22 cellular contexts compared by ENCODE assay signal in genomic region chr11:592501-592900, GRCh38. TPM values are rescaled to one million over a fixed set of nuclear protein-coding genes. Genes with fewer than 3 reads are reported as not detected.
A peak's percentile ranks its signal among the peaks of the same experiment; 100 is the strongest.
DNase-seq lines count a peak whose midpoint lies in the region; ATAC-seq, FAIRE-seq and TF ChIP-seq lines count a peak whose summit lies in the region.
"Had no signal": no experiment of that assay in that cellular context is flagged by ENCODE, and none has a peak within 500 bp of the region (broad histone marks: within the 10 kb centered on the region; RNA-seq: fewer than 3 reads in every experiment).

No MANE protein-coding gene starts in this region.

- WGBS in HepG2 (ENCODE audit: low lambda C conversion rate): 99% methylated on average over 22 of the region's 22 CpGs
- 92% methylated on average over 7 of the region's 22 CpGs for WGBS in right lobe of liver (ENCODE audit: insufficient coverage, low coverage, low lambda C conversion rate, missing lambda C conversion rate)

- BruUV-seq in HepG2 (replicated peaks; lab: Mats Ljungman, UMichigan): no TSS peak

- H3K27ac ChIP-seq in HepG2 (ENCODE audit: extremely low read length, insufficient read depth, low read length): no peak overlapping the region
- no peak overlapping the region for H3K27ac ChIP-seq in right lobe of liver
- H3K27ac ChIP-seq: BLaER1 had no signal

- TF ChIP-seq EP300 in HepG2 (IDR thresholded peaks at IDR 0.05; ENCODE audit: low read depth in 2 of 2, low read length in 2 of 2) (no peak), HepG2 (CRISPR knock-in tag; IDR thresholded peaks at IDR 0.05; ENCODE audit: borderline replicate concordance) (no peak)

- H3K27ac Mint-ChIP-seq in nephron progenitor cell: peak overlapping the region; percentile 82
- H3K27ac Mint-ChIP-seq: CD4-positive, alpha-beta T cell had no signal

- no peak for TF ChIP-seq RAD21 in HepG2 (CRISPR knock-in tag; IDR thresholded peaks at IDR 0.05)

- no peaks in the 10 kb centered on the region for H3K9me3 Mint-ChIP-seq in nephron progenitor cell
- H3K9me3 Mint-ChIP-seq: CD4-positive, alpha-beta T cell had no signal

- H3K9ac ChIP-seq in HepG2 (ENCODE audit: insufficient read depth, low read depth, low read length): no peak overlapping the region
- H3K9ac ChIP-seq: BLaER1, SK-N-SH had no signal

- H3K36me3 Mint-ChIP-seq in nephron progenitor cell (ENCODE audit: low read depth): peaks cover 71% of the 10 kb centered on the region

- H3K9me3 ChIP-seq in HepG2 (ENCODE audit: low read length) (no peaks in the 10 kb centered on the region), right lobe of liver (no peaks in the 10 kb centered on the region)
- H3K9me3 ChIP-seq: BLaER1, MG63, SK-N-SH had no signal

- no peak for ATAC-seq in HepG2
- no peak for ATAC-seq in right lobe of liver
- ATAC-seq in HG02623 (IDR thresholded peaks at IDR 0.05; ENCODE audit: unreplicated experiment): no peak
- ATAC-seq: PC-3 had no signal

- H2AFZ ChIP-seq in HepG2 (ENCODE audit: low read length): no peak overlapping the region

- peaks cover 41 to 81% of the 10 kb centered on the region in 2 experiments for H3K36me3 ChIP-seq in HepG2 (replicated peaks in 1 of 2; ENCODE audit: control insufficient read depth in 1 of 2, insufficient read depth in 2 of 2, low read length in 2 of 2)
- peaks cover 0 to 85% (median 33%) of the 10 kb centered on the region in 4 donors for H3K36me3 ChIP-seq in right lobe of liver

- peaks cover 15% of the 10 kb centered on the region; the same call in 1 of the 2 replicates for H4K20me1 ChIP-seq in HepG2 (ENCODE audit: insufficient read depth, low read length)

- no peak overlapping the region for H3K4me2 ChIP-seq in HepG2 (ENCODE audit: low read depth, low read length)
- H3K4me2 ChIP-seq: BLaER1, SK-N-SH had no signal

- in situ Hi-C loops in HepG2 (cut with HindIII; ENCODE audit: extremely low pct_ligation_motif_present, low pct_unique_long_range_greater_than_20kb): no loop called here

- POLR2A ChIA-PET in HepG2 (lab: Yijun Ruan, JAX): no interaction called here

- peaks cover 25% of the 10 kb centered on the region for H3K79me2 ChIP-seq in HepG2 (ENCODE audit: insufficient read depth, low read length)

- no peak for FAIRE-seq in HepG2 (lab: Jason Lieb, UNC)
- FAIRE-seq: A204.1, D721Med, GM18507 had no signal

- H3K4me1 ChIP-seq in HepG2 (ENCODE audit: insufficient read depth, low read length) (peaks cover 26% of the 10 kb centered on the region), right lobe of liver (peaks cover 0 to 12% (median 7%) of the 10 kb centered on the region in 4 donors)
- H3K4me1 ChIP-seq: BLaER1 had no signal

- H3K4me3 Mint-ChIP-seq in nephron progenitor cell: no peak overlapping the region
- H3K4me3 Mint-ChIP-seq: CD4-positive, alpha-beta T cell had no signal

- H3K27me3 Mint-ChIP-seq in nephron progenitor cell (ENCODE audit: low read depth, poor library complexity): no peaks in the 10 kb centered on the region
- H3K27me3 Mint-ChIP-seq: CD4-positive, alpha-beta T cell had no signal

- no peak overlapping the region for H3K4me3 ChIP-seq in HepG2 (replicated peaks in 1 of 3; ENCODE audit: insufficient read depth in 1 of 3, low read depth in 2 of 3, low read length in 3 of 3)
- no peak overlapping the region for H3K4me3 ChIP-seq in right lobe of liver
- H3K4me3 ChIP-seq: BLaER1, MG63 had no signal

- H3K4me1 Mint-ChIP-seq in nephron progenitor cell: no peaks in the 10 kb centered on the region

- intact Hi-C loops in HepG2 (cut with micrococcal nuclease; ENCODE audit: unreplicated experiment) (no loop called here), right lobe of liver (cut with DNase I) (no loop called here)

- H3K27me3 ChIP-seq in HepG2 (ENCODE audit: control insufficient read depth in 1 of 2, insufficient read depth in 2 of 2, low read length in 2 of 2) (no peaks in the 10 kb centered on the region), right lobe of liver (no peaks in the 10 kb centered on the region)
- H3K27me3 ChIP-seq: BLaER1, MG63 had no signal

- TF ChIP-seq POLR2A in HepG2 (IDR thresholded peaks at IDR 0.05; ENCODE audit: insufficient read depth in 1 of 2, low read depth in 2 of 2, low read length in 2 of 2) (no peak), right lobe of liver (IDR thresholded peaks at IDR 0.05) (no peak)

- DNase-seq in HepG2 (ENCODE audit: low spot score) (no peak), right lobe of liver (no peak), nephron progenitor cell (no peak), cortex of kidney (lab: John Stamatoyannopoulos, UW) (no peak)
- DNase-seq: CD4-positive, alpha-beta T cell; IMR-90; KG1; MG63; NCI-H2029; NCI-H446 treated with DMSO at 0.1 percent for 48 hours; NCI-H526; NCI-H82; NK-92 treated with Interleukin-12 subunit alpha and Interleukin-12 subunit beta, amount 100 ng/mL, for 24 hours; PC-3; SK-N-SH had no signal

- TF ChIP-seq CTCF in HepG2 (CRISPR knock-in tag; IDR thresholded peaks at IDR 0.05) (no peak), right lobe of liver (IDR thresholded peaks at IDR 0.05) (no peak), nephron progenitor cell (IDR thresholded peaks at IDR 0.05) (no peak)

- CTCF ChIA-PET in HepG2 (lab: Yijun Ruan, JAX; ENCODE audit: low intra/inter-chr PET ratio, low total read pairs): no interaction called here

RNA-seq across cellular contexts. Expression of gene PHRF1, which starts 16.2 kb away (rescaled TPM):
- total RNA-seq in HepG2 (2016; rRNA removed; fragmentation: Illumina TruSeq; extraction: Trizol): 13.7 and 16.7 TPM in 2 replicates
- total RNA-seq in HepG2 (2016; cell fraction: cytosol; rRNA removed; fragmentation: Illumina TruSeq; extraction: Trizol; ENCODE audit: low read depth): 7.4 and 7.9 TPM in 2 replicates
- total RNA-seq in HepG2 (2016; cell fraction: insoluble cytoplasmic fraction; rRNA removed; fragmentation: Illumina TruSeq; extraction: Trizol): 10.7 and 17.0 TPM in 2 replicates
- 5.1 and 6.1 TPM in 2 replicates for total RNA-seq in HepG2 (2016; cell fraction: membrane; rRNA removed; fragmentation: Illumina TruSeq; extraction: Trizol)
- 10.8 and 14.2 TPM in 2 replicates for total RNA-seq in HepG2 (2016; cell fraction: nucleus; rRNA removed; fragmentation: Illumina TruSeq; extraction: Trizol)
- 8.2 and 11.2 TPM in 2 replicates for polyA plus RNA-seq in HepG2 (2011; rRNA removed)
- polyA plus RNA-seq in HepG2 (2011; cell fraction: cytosol; rRNA removed): 4.8 and 7.0 TPM in 2 replicates
- polyA plus RNA-seq in HepG2 (2011; cell fraction: nucleus; rRNA removed): 30.1 and 30.7 TPM in 2 replicates
- 7.4 and 8.1 TPM in 2 replicates for polyA plus RNA-seq in HepG2 (2012)
- polyA plus RNA-seq in HepG2 (2016; cell fraction: cytosol; fragmentation: Illumina TruSeq; extraction: Trizol; ENCODE audit: low read depth): 1.6 and 1.8 TPM in 2 replicates
- polyA plus RNA-seq in HepG2 (2016; cell fraction: insoluble cytoplasmic fraction; fragmentation: Illumina TruSeq; extraction: Trizol; ENCODE audit: low read depth): 10.7 and 13.7 TPM in 2 replicates
- 2.1 and 2.5 TPM in 2 replicates for polyA plus RNA-seq in HepG2 (2016; cell fraction: membrane; fragmentation: Illumina TruSeq; extraction: Trizol; ENCODE audit: low read depth)
- 25.7 and 27.7 TPM in 2 replicates for polyA plus RNA-seq in HepG2 (2016; cell fraction: nucleus; fragmentation: Illumina TruSeq; extraction: Trizol; ENCODE audit: insufficient read depth, low read depth)
- 13.6 and 18.7 TPM in 2 replicates for polyA minus RNA-seq in HepG2 (2011; rRNA and poly(A)+ RNA removed; ENCODE audit: low replicate concordance)
- polyA minus RNA-seq in HepG2 (2011; cell fraction: cytosol; rRNA and poly(A)+ RNA removed): 7.8 and 7.9 TPM in 2 replicates
- 17.4 and 19.9 TPM in 2 replicates for polyA minus RNA-seq in HepG2 (2011; cell fraction: nucleus; rRNA and poly(A)+ RNA removed)
- 10 to 100 TPM; 15.4 to 21.9 (median 20.3) TPM for total RNA-seq in right lobe of liver

RNA-seq across cellular contexts. Expression of gene IRF7, which starts 23.2 kb away (rescaled TPM):
- total RNA-seq in HepG2 (2016; rRNA removed; fragmentation: Illumina TruSeq; extraction: Trizol): not detected in 2 replicates
- not detected in 2 replicates for total RNA-seq in HepG2 (2016; cell fraction: cytosol; rRNA removed; fragmentation: Illumina TruSeq; extraction: Trizol; ENCODE audit: low read depth)
- not detected in 2 replicates for total RNA-seq in HepG2 (2016; cell fraction: insoluble cytoplasmic fraction; rRNA removed; fragmentation: Illumina TruSeq; extraction: Trizol)
- total RNA-seq in HepG2 (2016; cell fraction: membrane; rRNA removed; fragmentation: Illumina TruSeq; extraction: Trizol): not detected in 2 replicates
- not detected in 2 replicates for total RNA-seq in HepG2 (2016; cell fraction: nucleus; rRNA removed; fragmentation: Illumina TruSeq; extraction: Trizol)
- 0.04 TPM in 1 of 2 replicates, not detected in the other for polyA plus RNA-seq in HepG2 (2011; rRNA removed)
- polyA plus RNA-seq in HepG2 (2011; cell fraction: cytosol; rRNA removed): 0.03 TPM in 1 of 2 replicates, not detected in the other
- 0.47 and 0.69 TPM in 2 replicates for polyA plus RNA-seq in HepG2 (2011; cell fraction: nucleus; rRNA removed)
- polyA plus RNA-seq in HepG2 (2012): 0.42 and 0.91 TPM in 2 replicates
- not detected in 2 replicates for polyA plus RNA-seq in HepG2 (2016; cell fraction: cytosol; fragmentation: Illumina TruSeq; extraction: Trizol; ENCODE audit: low read depth)
- polyA plus RNA-seq in HepG2 (2016; cell fraction: insoluble cytoplasmic fraction; fragmentation: Illumina TruSeq; extraction: Trizol; ENCODE audit: low read depth): not detected in 2 replicates
- polyA plus RNA-seq in HepG2 (2016; cell fraction: membrane; fragmentation: Illumina TruSeq; extraction: Trizol; ENCODE audit: low read depth): not detected in 2 replicates
- not detected in 2 replicates for polyA plus RNA-seq in HepG2 (2016; cell fraction: nucleus; fragmentation: Illumina TruSeq; extraction: Trizol; ENCODE audit: insufficient read depth, low read depth)
- 3.8 TPM in 1 of 2 replicates, not detected in the other for polyA minus RNA-seq in HepG2 (2011; rRNA and poly(A)+ RNA removed; ENCODE audit: low replicate concordance)
- not detected in 2 replicates for polyA minus RNA-seq in HepG2 (2011; cell fraction: cytosol; rRNA and poly(A)+ RNA removed)
- polyA minus RNA-seq in HepG2 (2011; cell fraction: nucleus; rRNA and poly(A)+ RNA removed): not detected in 2 replicates
- total RNA-seq in right lobe of liver: 10 to 100 TPM; 27.3 to 72.8 (median 47.7) TPM

RNA-seq across cellular contexts. Expression of gene RASSF7, which starts 31.7 kb away (rescaled TPM):
- total RNA-seq in HepG2 (2016; rRNA removed; fragmentation: Illumina TruSeq; extraction: Trizol) (13.1 and 20.2 TPM in 2 replicates), right lobe of liver (10 to 100 TPM; 20.5 to 61.1 (median 39.5) TPM)
- total RNA-seq in HepG2 (2016; cell fraction: cytosol; rRNA removed; fragmentation: Illumina TruSeq; extraction: Trizol; ENCODE audit: low read depth): 5.4 and 5.7 TPM in 2 replicates
- total RNA-seq in HepG2 (2016; cell fraction: insoluble cytoplasmic fraction; rRNA removed; fragmentation: Illumina TruSeq; extraction: Trizol): 13.3 and 19.7 TPM in 2 replicates
- 10.8 and 11.9 TPM in 2 replicates for total RNA-seq in HepG2 (2016; cell fraction: membrane; rRNA removed; fragmentation: Illumina TruSeq; extraction: Trizol)
- total RNA-seq in HepG2 (2016; cell fraction: nucleus; rRNA removed; fragmentation: Illumina TruSeq; extraction: Trizol): 16.7 and 17.2 TPM in 2 replicates
- polyA plus RNA-seq in HepG2 (2011; rRNA removed): 28.6 and 36.4 TPM in 2 replicates
- polyA plus RNA-seq in HepG2 (2011; cell fraction: cytosol; rRNA removed): 22.3 and 49.0 TPM in 2 replicates
- polyA plus RNA-seq in HepG2 (2011; cell fraction: nucleus; rRNA removed): 139 and 165 TPM in 2 replicates
- 8.9 and 12.6 TPM in 2 replicates for polyA plus RNA-seq in HepG2 (2012)
- 4.7 and 6.0 TPM in 2 replicates for polyA plus RNA-seq in HepG2 (2016; cell fraction: cytosol; fragmentation: Illumina TruSeq; extraction: Trizol; ENCODE audit: low read depth)
- 12.3 and 15.9 TPM in 2 replicates for polyA plus RNA-seq in HepG2 (2016; cell fraction: insoluble cytoplasmic fraction; fragmentation: Illumina TruSeq; extraction: Trizol; ENCODE audit: low read depth)
- 5.9 and 7.2 TPM in 2 replicates for polyA plus RNA-seq in HepG2 (2016; cell fraction: membrane; fragmentation: Illumina TruSeq; extraction: Trizol; ENCODE audit: low read depth)
- 32.6 and 40.7 TPM in 2 replicates for polyA plus RNA-seq in HepG2 (2016; cell fraction: nucleus; fragmentation: Illumina TruSeq; extraction: Trizol; ENCODE audit: insufficient read depth, low read depth)
- polyA minus RNA-seq in HepG2 (2011; rRNA and poly(A)+ RNA removed; ENCODE audit: low replicate concordance): 6.7 and 39.4 TPM in 2 replicates
- 10.4 and 10.9 TPM in 2 replicates for polyA minus RNA-seq in HepG2 (2011; cell fraction: cytosol; rRNA and poly(A)+ RNA removed)
- polyA minus RNA-seq in HepG2 (2011; cell fraction: nucleus; rRNA and poly(A)+ RNA removed): 15.2 and 17.9 TPM in 2 replicates

RNA-seq across cellular contexts. Expression of gene LMNTD2, which starts 32.0 kb away (rescaled TPM):
- total RNA-seq in HepG2 (2016; rRNA removed; fragmentation: Illumina TruSeq; extraction: Trizol) (0.25 and 1.1 TPM in 2 replicates), right lobe of liver (10 to 100 TPM in 1 of 6 experiments, 1 to 10 TPM in 5; 4.7 to 14.7 (median 7.9) TPM)
- total RNA-seq in HepG2 (2016; cell fraction: cytosol; rRNA removed; fragmentation: Illumina TruSeq; extraction: Trizol; ENCODE audit: low read depth): 0.40 and 0.44 TPM in 2 replicates
- 0.45 and 1.1 TPM in 2 replicates for total RNA-seq in HepG2 (2016; cell fraction: insoluble cytoplasmic fraction; rRNA removed; fragmentation: Illumina TruSeq; extraction: Trizol)
- total RNA-seq in HepG2 (2016; cell fraction: membrane; rRNA removed; fragmentation: Illumina TruSeq; extraction: Trizol): 0.79 and 1.3 TPM in 2 replicates
- 1.3 and 1.7 TPM in 2 replicates for total RNA-seq in HepG2 (2016; cell fraction: nucleus; rRNA removed; fragmentation: Illumina TruSeq; extraction: Trizol)
- polyA plus RNA-seq in HepG2 (2011; rRNA removed): 3.1 and 3.6 TPM in 2 replicates
- 1.1 and 2.2 TPM in 2 replicates for polyA plus RNA-seq in HepG2 (2011; cell fraction: cytosol; rRNA removed)
- polyA plus RNA-seq in HepG2 (2011; cell fraction: nucleus; rRNA removed): 50.0 and 60.4 TPM in 2 replicates
- polyA plus RNA-seq in HepG2 (2012): 1.3 and 1.4 TPM in 2 replicates
- 0.53 and 0.78 TPM in 2 replicates for polyA plus RNA-seq in HepG2 (2016; cell fraction: cytosol; fragmentation: Illumina TruSeq; extraction: Trizol; ENCODE audit: low read depth)
- polyA plus RNA-seq in HepG2 (2016; cell fraction: insoluble cytoplasmic fraction; fragmentation: Illumina TruSeq; extraction: Trizol; ENCODE audit: low read depth): 0.42 and 0.68 TPM in 2 replicates
- polyA plus RNA-seq in HepG2 (2016; cell fraction: membrane; fragmentation: Illumina TruSeq; extraction: Trizol; ENCODE audit: low read depth): 0.96 and 1.2 TPM in 2 replicates
- 3.7 and 5.0 TPM in 2 replicates for polyA plus RNA-seq in HepG2 (2016; cell fraction: nucleus; fragmentation: Illumina TruSeq; extraction: Trizol; ENCODE audit: insufficient read depth, low read depth)
- polyA minus RNA-seq in HepG2 (2011; rRNA and poly(A)+ RNA removed; ENCODE audit: low replicate concordance): 0.51 and 0.96 TPM in 2 replicates
- polyA minus RNA-seq in HepG2 (2011; cell fraction: cytosol; rRNA and poly(A)+ RNA removed): 0.88 and 1.4 TPM in 2 replicates
- 2.6 and 3.1 TPM in 2 replicates for polyA minus RNA-seq in HepG2 (2011; cell fraction: nucleus; rRNA and poly(A)+ RNA removed)

RNA-seq across cellular contexts. Expression of gene CDHR5, which starts 32.3 kb away (rescaled TPM):
- total RNA-seq in HepG2 (2016; rRNA removed; fragmentation: Illumina TruSeq; extraction: Trizol): 0.21 and 0.46 TPM in 2 replicates
- 0.09 TPM in 1 of 2 replicates, not detected in the other for total RNA-seq in HepG2 (2016; cell fraction: cytosol; rRNA removed; fragmentation: Illumina TruSeq; extraction: Trizol; ENCODE audit: low read depth)
- total RNA-seq in HepG2 (2016; cell fraction: insoluble cytoplasmic fraction; rRNA removed; fragmentation: Illumina TruSeq; extraction: Trizol): 0.52 TPM in 1 of 2 replicates, not detected in the other
- 0.25 and 0.52 TPM in 2 replicates for total RNA-seq in HepG2 (2016; cell fraction: membrane; rRNA removed; fragmentation: Illumina TruSeq; extraction: Trizol)
- total RNA-seq in HepG2 (2016; cell fraction: nucleus; rRNA removed; fragmentation: Illumina TruSeq; extraction: Trizol): 0.65 and 0.72 TPM in 2 replicates
- polyA plus RNA-seq in HepG2 (2011; rRNA removed): 0.68 and 0.71 TPM in 2 replicates
- 0.19 and 0.67 TPM in 2 replicates for polyA plus RNA-seq in HepG2 (2011; cell fraction: cytosol; rRNA removed)
- polyA plus RNA-seq in HepG2 (2011; cell fraction: nucleus; rRNA removed): 1.8 and 3.5 TPM in 2 replicates
- 0.37 and 0.71 TPM in 2 replicates for polyA plus RNA-seq in HepG2 (2012)
- 0.06 and 0.12 TPM in 2 replicates for polyA plus RNA-seq in HepG2 (2016; cell fraction: cytosol; fragmentation: Illumina TruSeq; extraction: Trizol; ENCODE audit: low read depth)
- 0.70 and 0.90 TPM in 2 replicates for polyA plus RNA-seq in HepG2 (2016; cell fraction: insoluble cytoplasmic fraction; fragmentation: Illumina TruSeq; extraction: Trizol; ENCODE audit: low read depth)
- polyA plus RNA-seq in HepG2 (2016; cell fraction: membrane; fragmentation: Illumina TruSeq; extraction: Trizol; ENCODE audit: low read depth): 0.11 and 0.40 TPM in 2 replicates
- 3.1 and 3.6 TPM in 2 replicates for polyA plus RNA-seq in HepG2 (2016; cell fraction: nucleus; fragmentation: Illumina TruSeq; extraction: Trizol; ENCODE audit: insufficient read depth, low read depth)
- 0.62 TPM in 1 of 2 replicates, not detected in the other for polyA minus RNA-seq in HepG2 (2011; rRNA and poly(A)+ RNA removed; ENCODE audit: low replicate concordance)
- polyA minus RNA-seq in HepG2 (2011; cell fraction: cytosol; rRNA and poly(A)+ RNA removed): 0.40 TPM in 1 of 2 replicates, not detected in the other
- polyA minus RNA-seq in HepG2 (2011; cell fraction: nucleus; rRNA and poly(A)+ RNA removed): 0.26 and 0.75 TPM in 2 replicates
- total RNA-seq in right lobe of liver: 100 to 1,000 TPM in 2 of 6 experiments, 10 to 100 TPM in 4; 59.4 to 162 (median 80.7) TPM
- total RNA-seq: CD4-positive, alpha-beta T cell; H4; IMR-90; PC-3 had no signal
- polyA plus RNA-seq: AG04450, IMR-90, SK-N-SH had no signal

Comparison
In these comparisons a context has a peak if more than half of its experiments do, and no peak if none do; other contexts are left out.
1. RNA of gene IRF7, which starts 23.2 kb away (total RNA-seq): 27.3 to 72.8 TPM in right lobe of liver; not detected in HepG2; every median in the first group is over 10 times any median in the second.